In genomic region chr14:38505221-38506095, GRCh38 we compare ENCODE assay signal across 24 cellular contexts.
DNase-seq lines count a peak whose midpoint lies in the region; ATAC-seq and TF ChIP-seq lines count a peak whose summit lies in the region.
"Had no signal": no experiment of that assay in that cellular context is flagged by ENCODE, and none has a peak within 500 bp of the region (broad histone marks: within the 10 kb centered on the region; RNA-seq: fewer than 3 reads in every experiment).

No MANE protein-coding gene starts in this region.

- 55% methylated on average over 3 of the region's 3 CpGs for WGBS in liver

- peak overlapping the region in 3 of 5 experiments; percentile 12 to 73 (median 43) for H3K27ac Mint-ChIP-seq in brain
- H3K27ac Mint-ChIP-seq: activated naive CD4-positive, alpha-beta T cell treated with anti-CD3 and anti-CD28 coated beads, Interleukin-2, amount 10 ng/mL, durations not matched to agents 7 days and 5 days; activated T-cell treated with anti-CD3 and anti-CD28 coated beads, Interleukin-2, amount 50 U/mL, for 72 hours; CD8-positive, alpha-beta memory T cell; GM23338; naive thymus-derived CD4-positive, alpha-beta T cell; stimulated activated memory B cell treated with anti-CD40 and anti-IgM and Interleukin-4, amounts not matched to agents 10 μg/mL and 1 μg/mL and 100 μg/mL, for 72 hours; T-helper 17 cell had no signal

- no peaks in the 10 kb centered on the region for H3K36me3 Mint-ChIP-seq in brain
- H3K36me3 Mint-ChIP-seq: activated naive CD4-positive, alpha-beta T cell treated with anti-CD3 and anti-CD28 coated beads, Interleukin-2, amount 10 ng/mL, durations not matched to agents 7 days and 5 days; CD8-positive, alpha-beta memory T cell; naive thymus-derived CD4-positive, alpha-beta T cell; stimulated activated memory B cell treated with anti-CD40 and anti-IgM and Interleukin-4, amounts not matched to agents 10 μg/mL and 1 μg/mL and 100 μg/mL, for 72 hours had no signal

- H3K4me1 ChIP-seq in liver (ENCODE audit: control insufficient read depth in 4 of 4, insufficient read depth in 4 of 4, low read length in 3 of 4), result no peaks in the 10 kb centered on the region
- H3K4me1 ChIP-seq: ascending aorta, testis, vagina had no signal

- H3K4me3 Mint-ChIP-seq in brain, result no peak overlapping the region
- H3K4me3 Mint-ChIP-seq: activated naive CD4-positive, alpha-beta T cell treated with anti-CD3 and anti-CD28 coated beads, Interleukin-2, amount 10 ng/mL, durations not matched to agents 7 days and 5 days; activated T-cell treated with anti-CD3 and anti-CD28 coated beads, Interleukin-2, amount 50 U/mL, for 72 hours; CD8-positive, alpha-beta memory T cell; GM23338; naive thymus-derived CD4-positive, alpha-beta T cell; stimulated activated memory B cell treated with anti-CD40 and anti-IgM and Interleukin-4, amounts not matched to agents 10 μg/mL and 1 μg/mL and 100 μg/mL, for 72 hours; T-helper 17 cell had no signal

- peaks cover 22% of the 10 kb centered on the region for H3K4me1 Mint-ChIP-seq in brain
- H3K4me1 Mint-ChIP-seq: activated naive CD4-positive, alpha-beta T cell treated with anti-CD3 and anti-CD28 coated beads, Interleukin-2, amount 10 ng/mL, durations not matched to agents 7 days and 5 days; CD8-positive, alpha-beta memory T cell; naive thymus-derived CD4-positive, alpha-beta T cell; stimulated activated memory B cell treated with anti-CD40 and anti-IgM and Interleukin-4, amounts not matched to agents 10 μg/mL and 1 μg/mL and 100 μg/mL, for 72 hours; T-helper 17 cell had no signal

- ATAC-seq in GM21515 (IDR thresholded peaks at IDR 0.05; ENCODE audit: unreplicated experiment), result no peak
- ATAC-seq in GM21786 (IDR thresholded peaks at IDR 0.05; ENCODE audit: unreplicated experiment), result no peak
- no peak for ATAC-seq in HG02884 (IDR thresholded peaks at IDR 0.05; ENCODE audit: unreplicated experiment)
- ATAC-seq: activated T-cell treated with anti-CD3 and anti-CD28 coated beads, Interleukin-2, amount 50 U/mL, for 72 hours; GM23338; left cardiac atrium; naive thymus-derived CD4-positive, alpha-beta T cell; stimulated activated memory B cell treated with anti-CD40 and anti-IgM and Interleukin-4, amounts not matched to agents 10 μg/mL and 1 μg/mL and 100 μg/mL, for 72 hours; T-helper 17 cell had no signal

- H3K27me3 ChIP-seq in AG04450 (ENCODE audit: control insufficient read depth, insufficient read depth, low read length) (no peaks in the 10 kb centered on the region), liver (ENCODE audit: control insufficient read depth in 4 of 4, insufficient read depth in 4 of 4, low read length in 3 of 4) (no peaks in the 10 kb centered on the region)
- H3K27me3 ChIP-seq: ascending aorta, testis, vagina had no signal

- no peaks in the 10 kb centered on the region for H3K9me3 Mint-ChIP-seq in brain
- H3K9me3 Mint-ChIP-seq: activated naive CD4-positive, alpha-beta T cell treated with anti-CD3 and anti-CD28 coated beads, Interleukin-2, amount 10 ng/mL, durations not matched to agents 7 days and 5 days; GM23338 had no signal

- CTCF ChIA-PET in AG04450 (lab: Charles Lee), result interaction anchor here (0.6 to 0.7 kb wide), 2 partner anchors 308 to 602 kb away, joined by 3 to 5 read pairs; no protein-coding TSS in a partner anchor

- H3K4me3 ChIP-seq in AG04450 (ENCODE audit: low read depth, low read length) (no peak overlapping the region), liver (ENCODE audit: low read depth in 1 of 3, low read length in 3 of 3) (no peak overlapping the region)
- H3K4me3 ChIP-seq: ascending aorta, GM23338, testis, vagina had no signal

- TF ChIP-seq RAD21 in liver (IDR thresholded peaks at IDR 0.05), result no peak

- H3K27ac ChIP-seq in AG04450 (ENCODE audit: low read depth, low read length) (no peak overlapping the region), liver (ENCODE audit: low read depth in 1 of 2, low read length in 2 of 2) (no peak overlapping the region)
- H3K27ac ChIP-seq: ascending aorta, testis, vagina had no signal

- H3K27me3 Mint-ChIP-seq in brain, result peaks cover 3% of the 10 kb centered on the region
- H3K27me3 Mint-ChIP-seq: activated naive CD4-positive, alpha-beta T cell treated with anti-CD3 and anti-CD28 coated beads, Interleukin-2, amount 10 ng/mL, durations not matched to agents 7 days and 5 days; CD8-positive, alpha-beta memory T cell; stimulated activated memory B cell treated with anti-CD40 and anti-IgM and Interleukin-4, amounts not matched to agents 10 μg/mL and 1 μg/mL and 100 μg/mL, for 72 hours; T-helper 17 cell had no signal

- H3K9me3 ChIP-seq in AG04450 (ENCODE audit: control insufficient read depth, insufficient read depth, low read length), result no peaks in the 10 kb centered on the region
- H3K9me3 ChIP-seq in liver (ENCODE audit: control insufficient read depth in 4 of 4, low read length in 3 of 4), result no peaks in the 10 kb centered on the region
- H3K9me3 ChIP-seq: ascending aorta, testis, vagina had no signal

- no peak overlapping the region for H3K9ac ChIP-seq in liver (ENCODE audit: low read depth in 1 of 2, low read length in 2 of 2)

- POLR2A ChIA-PET in AG04450 (lab: Yijun Ruan, JAX), result no interaction called here

- TF ChIP-seq CTCF in AG04450 (IDR thresholded peaks at IDR 0.05; ENCODE audit: low read depth, low read length) (no peak), brain (conservative IDR thresholded peaks at IDR 0.05) (no peak), liver (IDR thresholded peaks at IDR 0.05; ENCODE audit: low read depth, low read length, missing input control) (no peak)

- H3K36me3 ChIP-seq in liver (ENCODE audit: control insufficient read depth in 4 of 4, insufficient read depth in 3 of 4, low read depth in 1 of 4, low read length in 3 of 4), result no peaks in the 10 kb centered on the region
- H3K36me3 ChIP-seq: ascending aorta, vagina had no signal

- peak; percentile 15 for DNase-seq in AG04450 (ENCODE audit: low read depth, low spot score)
- DNase-seq in HCEC 1CT, result peak; percentile 48
- DNase-seq in NCI-H1930 (lab: John Stamatoyannopoulos, UW), result no peak
- DNase-seq: activated CD4-positive, alpha-beta T cell treated with anti-CD3 and anti-CD28 coated beads for 48 hours; activated naive CD4-positive, alpha-beta T cell treated with anti-CD3 and anti-CD28 coated beads, Interleukin-2, amount 10 ng/mL, durations not matched to agents 7 days and 5 days; activated T-cell treated with anti-CD3 and anti-CD28 coated beads, Interleukin-2, amount 50 U/mL, for 72 hours; CD8-positive, alpha-beta memory T cell; erythroblast; left cardiac atrium; naive thymus-derived CD4-positive, alpha-beta T cell; NCI-H2081 treated with DMSO at 0.1 percent for 48 hours; NCI-H510A treated with DMSO at 0.1 percent for 48 hours; stimulated activated CD4-positive, alpha-beta T cell treated with anti-CD3 and anti-CD28 coated beads, Interleukin-2, amount 100 ng/mL, for 24 hours; T-helper 17 cell; testis had no signal

TF ChIP-seq in liver, 16 proteins besides CTCF, POLR2A, EP300 and RAD21:
- no peak for TF ChIP-seq TAF1 (conservative IDR thresholded peaks at IDR 0.05)
- peak; percentile 25 for TF ChIP-seq NR2F2 (IDR thresholded peaks at IDR 0.05)
- no peak for TF ChIP-seq EGR1 (IDR thresholded peaks at IDR 0.05; ENCODE audit: low read depth in 2 of 2)

Comparison
In these comparisons a context has a peak if more than half of its experiments do, and no peak if none do; other contexts are left out.
1. DNase-seq: peak in AG04450 (single experiment) and HCEC 1CT (single experiment); none in NCI-H1930 (0 of 2).